ENCODE assay signal across 9 cellular contexts in genomic region chr2:234544659-234545611, GRCh38.
A peak's percentile ranks its signal among the peaks of the same experiment; 100 is the strongest.
DNase-seq lines count a peak whose midpoint lies in the region; ATAC-seq lines count a peak whose summit lies in the region.
"Had no signal": no experiment of that assay in that cellular context is flagged by ENCODE, and none has a peak within 500 bp of the region (broad histone marks: within the 10 kb centered on the region; RNA-seq: fewer than 3 reads in every experiment).

No MANE protein-coding gene starts in this region.

- peak; percentile 57 for DNase-seq in DMS153 treated with DMSO at 0.1 percent for 48 hours (lab: John Stamatoyannopoulos, UW; ENCODE audit: unreplicated experiment)
- DNase-seq in HAP-1 (ENCODE audit: low spot score in 2 of 2), result peak; percentile 14 to 83
- DNase-seq in NCI-H446 (lab: John Stamatoyannopoulos, UW), result peak; percentile 20 to 81
- peak; percentile 79 to 81 for DNase-seq in activated CD4-positive, alpha-beta T cell treated with anti-CD3 and anti-CD28 coated beads, Interleukin-2, amount 50 U/mL, for 48 hours
- DNase-seq in effector memory CD4-positive, alpha-beta T cell, result peak; percentile 47 to 59 (median 54)
- DNase-seq in midbrain (lab: John Stamatoyannopoulos, UW), result peak; percentile 51
- DNase-seq in stimulated activated CD8-positive, alpha-beta memory T cell treated with anti-CD3 and anti-CD28 coated beads, Interleukin-7, amount 100 ng/mL, for 1 hour (ENCODE audit: low read depth in 2 of 2), result peak; percentile 59 to 64

- no peaks in the 10 kb centered on the region for H3K27me3 ChIP-seq in HAP-1 (ENCODE audit: low read depth)
- H3K27me3 ChIP-seq in effector memory CD4-positive, alpha-beta T cell (replicated peaks; ENCODE audit: control insufficient read depth, insufficient read depth, low read length, poor library complexity, severe bottlenecking), result no peaks in the 10 kb centered on the region

- no peaks in the 10 kb centered on the region for H3K9me3 ChIP-seq in HAP-1
- no peaks in the 10 kb centered on the region for H3K9me3 ChIP-seq in effector memory CD4-positive, alpha-beta T cell (ENCODE audit: control insufficient read depth, low read length)

- no peak for ATAC-seq in HG02763 (IDR thresholded peaks at IDR 0.05; ENCODE audit: unreplicated experiment)

- H3K4me3 ChIP-seq in HAP-1, result no peak overlapping the region
- H3K4me3 ChIP-seq in effector memory CD4-positive, alpha-beta T cell (ENCODE audit: insufficient read depth, low read depth, low read length, poor library complexity, severe bottlenecking), result no peak overlapping the region

- 0 out of 2 replicates have a peak, but pooled peaks cover 2% of the 10 kb centered on the region for H3K4me1 ChIP-seq in HAP-1
- H3K4me1 ChIP-seq in effector memory CD4-positive, alpha-beta T cell (ENCODE audit: control insufficient read depth, insufficient read depth, low read length, poor library complexity, severe bottlenecking), result peaks cover 5% of the 10 kb centered on the region

- no peak overlapping the region for H3K27ac ChIP-seq in effector memory CD4-positive, alpha-beta T cell (ENCODE audit: insufficient read depth, low read length, poor library complexity, severe bottlenecking)
- H3K27ac ChIP-seq: epithelial cell of prostate had no signal

- in situ Hi-C loops in HAP-1 (cut with MboI; ENCODE audit: low sequenced_read_pairs), result loop anchor here (10.0 to 25.0 kb wide), 2 partner anchors 410 to 558 kb away; no protein-coding TSS in a partner anchor

- H3K36me3 ChIP-seq in HAP-1 (replicated peaks), result no peaks in the 10 kb centered on the region
- H3K36me3 ChIP-seq in effector memory CD4-positive, alpha-beta T cell (ENCODE audit: control insufficient read depth, insufficient read depth, low read length), result no peaks in the 10 kb centered on the region
